8 cellular contexts compared by ENCODE assay signal in the genomic region with DNA sequence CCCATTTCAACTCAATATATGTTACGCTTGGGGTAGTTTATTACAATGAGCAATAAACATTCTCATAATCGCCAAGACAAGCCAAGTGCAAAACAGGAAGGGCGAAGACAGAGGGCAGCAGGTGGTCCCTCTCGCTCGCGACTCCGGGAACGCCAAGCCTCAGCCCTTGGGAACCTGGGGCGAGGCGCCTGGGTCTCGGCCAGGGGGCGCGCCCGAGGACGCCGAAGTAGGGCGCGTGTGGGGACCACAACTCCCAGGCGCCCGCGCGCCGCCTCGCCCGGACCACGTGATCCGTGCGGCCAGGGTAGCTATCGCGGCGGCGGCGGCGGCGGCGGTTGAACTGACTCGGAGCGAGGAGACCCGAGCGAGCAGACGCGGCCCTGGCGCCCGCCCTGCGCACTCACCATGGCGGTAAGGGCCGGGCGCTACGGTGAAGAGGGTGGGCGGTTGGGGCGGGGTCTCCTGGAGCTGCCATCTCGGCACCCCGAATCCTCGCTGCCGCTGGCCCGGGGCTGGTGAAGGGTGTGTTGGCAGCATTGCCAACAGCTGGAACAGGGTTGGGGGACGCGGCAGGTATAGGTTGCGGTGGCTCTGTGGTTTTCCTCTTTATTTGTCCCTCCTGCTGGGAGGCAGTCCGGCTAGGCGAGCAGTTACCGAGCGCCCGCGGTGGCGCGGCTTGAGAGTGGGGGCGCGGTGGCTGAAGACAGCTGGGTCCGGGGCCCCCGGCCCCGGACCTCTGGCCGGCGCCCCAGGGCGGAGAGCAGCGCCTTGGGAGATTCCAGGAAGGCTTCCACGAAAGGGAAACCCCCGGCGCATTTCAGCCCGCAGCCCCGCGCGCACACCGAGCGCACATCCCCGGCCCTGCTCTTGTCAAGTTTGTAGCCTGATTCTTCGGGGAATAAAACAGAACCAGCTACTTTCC. TPM values are rescaled to one million over a fixed set of nuclear protein-coding genes. Genes with fewer than 3 reads are reported as not detected.
DNase-seq lines count a peak whose midpoint lies in the region; ATAC-seq and TF ChIP-seq lines count a peak whose summit lies in the region.

A gene with protein sequence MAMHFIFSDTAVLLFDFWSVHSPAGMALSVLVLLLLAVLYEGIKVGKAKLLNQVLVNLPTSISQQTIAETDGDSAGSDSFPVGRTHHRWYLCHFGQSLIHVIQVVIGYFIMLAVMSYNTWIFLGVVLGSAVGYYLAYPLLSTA (plus strand): TSS at position 338 of the 922 bp plus-strand sequence. CDS start 68 bp downstream, at position 406.

- DNase-seq in GF-D8 (lab: John Stamatoyannopoulos, UW) (peak; percentile 74), HCEC 1CT (peak; percentile 79), MM.1S (peak; percentile 87), SK-N-SH (peak; percentile 95), head of caudate nucleus (peak; percentile 80 to 98 (median 95)), osteocyte (ENCODE audit: extremely low spot score, unreplicated experiment) (peak; percentile 94), testis (peak; percentile 95)
- DNase-seq in activated naive CD4-positive, alpha-beta T cell treated with anti-CD3 and anti-CD28 coated beads, Interleukin-2, amount 50 U/mL, for 72 hours (ENCODE audit: low spot score in 2 of 2), result peak; percentile 84 to 91

- H3K27ac Mint-ChIP-seq in activated naive CD4-positive, alpha-beta T cell treated with anti-CD3 and anti-CD28 coated beads, Interleukin-2, amount 50 U/mL, for 72 hours, result peak within 1 kb of the TSS in 1 of 2 donors; percentile 76
- H3K27ac Mint-ChIP-seq in osteocyte (ENCODE audit: unreplicated experiment), result no peak within 1 kb of the TSS

- H3K4me2 ChIP-seq in MM.1S (ENCODE audit: low read depth, low read length) (peak within 1 kb of the TSS; percentile 83), SK-N-SH (peak within 1 kb of the TSS; percentile 86)

- peaks cover 0 to 4% of the 10 kb centered on the region in 2 donors for H3K36me3 Mint-ChIP-seq in activated naive CD4-positive, alpha-beta T cell treated with anti-CD3 and anti-CD28 coated beads, Interleukin-2, amount 50 U/mL, for 72 hours
- no peaks in the 10 kb centered on the region for H3K36me3 Mint-ChIP-seq in osteocyte (ENCODE audit: unreplicated experiment)

- H3K36me3 ChIP-seq in MM.1S (replicated peaks; ENCODE audit: insufficient read depth, low read length) (no peaks in the 10 kb centered on the region), SK-N-SH (replicated peaks in 1 of 2; ENCODE audit: control insufficient read depth in 1 of 2, insufficient read depth in 2 of 2, low read length in 1 of 2) (no peaks in the 10 kb centered on the region), testis (ENCODE audit: low read depth, missing control alignments) (no peaks in the 10 kb centered on the region)

- H3K9me3 ChIP-seq in MM.1S (replicated peaks; ENCODE audit: insufficient read depth, low read length) (no peaks in the 10 kb centered on the region), SK-N-SH (no peaks in the 10 kb centered on the region), testis (no peaks in the 10 kb centered on the region)

- WGBS in SK-N-SH (ENCODE audit: low lambda C conversion rate), result 6% methylated on average over 32 of the region's 87 CpGs
- WGBS in testis, 2 donors, result 1% methylated on average over 26 to 87 of the region's 87 CpGs

- H3K9ac ChIP-seq in MM.1S (ENCODE audit: low read length) (peak within 1 kb of the TSS; percentile 61; the same call in 1 of the 2 replicates), SK-N-SH (peak within 1 kb of the TSS; percentile 64)

- intact Hi-C loops in head of caudate nucleus (cut with DNase I) (loop anchor here (2.0 to 10.0 kb wide), 2 partner anchors 70 to 254 kb away; partner anchors contain the start of genes ALAD, FKBP15 and SLC31A1), testis (cut with DNase I; ENCODE audit: low total_unique reads) (no loop called here)

- TF ChIP-seq CTCF in MM.1S (IDR thresholded peaks at IDR 0.05; ENCODE audit: low read length) (peak; percentile 48), SK-N-SH (IDR thresholded peaks at IDR 0.05) (peak; percentile 42), osteocyte (IDR thresholded peaks at IDR 0.05) (peak; percentile 50), testis (IDR thresholded peaks at IDR 0.05) (no peak)

- H3K27me3 Mint-ChIP-seq in osteocyte (ENCODE audit: unreplicated experiment), result peaks cover 13% of the 10 kb centered on the region

- H3K27ac ChIP-seq in MM.1S (ENCODE audit: low read length), result no peak within 1 kb of the TSS
- peak within 1 kb of the TSS in 1 of 2 experiments; percentile 58; a peak in 1 of 4 replicates for H3K27ac ChIP-seq in SK-N-SH (ENCODE audit: low read depth in 2 of 2, low read length in 1 of 2)
- peak within 1 kb of the TSS; percentile 93 to 94 for H3K27ac ChIP-seq in testis

- CTCF ChIA-PET in SK-N-SH (lab: Yijun Ruan, JAX), result interaction anchor here (0.6 to 3.3 kb wide), 7 partner anchors 10 to 306 kb away, joined by 3 to 16 read pairs (median 3); no protein-coding TSS in a partner anchor

- peaks cover 14% of the 10 kb centered on the region for H3K4me1 Mint-ChIP-seq in osteocyte (ENCODE audit: unreplicated experiment)

- peak within 1 kb of the TSS; percentile 85 for H3K4me3 ChIP-seq in MM.1S (ENCODE audit: low read length)
- peak within 1 kb of the TSS; percentile 76 to 84 for H3K4me3 ChIP-seq in SK-N-SH (ENCODE audit: low read depth in 2 of 2, low read length in 1 of 2)
- H3K4me3 ChIP-seq in testis, result peak within 1 kb of the TSS; percentile 95 to 99

- no peaks in the 10 kb centered on the region for H4K20me1 ChIP-seq in MM.1S (ENCODE audit: insufficient read depth, low read length)
- no peaks in the 10 kb centered on the region for H4K20me1 ChIP-seq in SK-N-SH (ENCODE audit: insufficient read depth)

- peak within 1 kb of the TSS; percentile 76 for H3K4me3 Mint-ChIP-seq in osteocyte (ENCODE audit: unreplicated experiment)

- H3K27me3 ChIP-seq in MM.1S (replicated peaks; ENCODE audit: insufficient read depth, low read length) (no peaks in the 10 kb centered on the region), SK-N-SH (ENCODE audit: insufficient read depth) (no peaks in the 10 kb centered on the region), testis (no peaks in the 10 kb centered on the region)

- ATAC-seq in activated naive CD4-positive, alpha-beta T cell treated with anti-CD3 and anti-CD28 coated beads, Interleukin-2, amount 50 U/mL, for 72 hours, result peak; percentile 96 to 97

- POLR2A ChIA-PET in SK-N-SH (lab: Yijun Ruan, JAX), result interaction anchor here (0.7 kb wide), 1 partner anchor 180 kb away, joined by 3 read pairs; no protein-coding TSS in a partner anchor

- TF ChIP-seq EP300 in SK-N-SH (IDR thresholded peaks at IDR 0.05; ENCODE audit: borderline replicate concordance in 1 of 2, low read depth in 1 of 2, low read length in 1 of 2), result peak in 1 of 2 experiments; percentile 17; a peak in 1 of 4 replicates

- TF ChIP-seq POLR2A in testis (IDR thresholded peaks at IDR 0.05), result no peak

- H3K9me2 ChIP-seq in MM.1S (replicated peaks; ENCODE audit: insufficient read depth, low read length), result no peaks in the 10 kb centered on the region
- H3K9me2 ChIP-seq in SK-N-SH, result no peaks in the 10 kb centered on the region

- peak within 1 kb of the TSS; percentile 81 for H2AFZ ChIP-seq in MM.1S (ENCODE audit: low read length)
- peak within 1 kb of the TSS; percentile 91 for H2AFZ ChIP-seq in SK-N-SH (ENCODE audit: low read depth)

- H3K79me2 ChIP-seq in MM.1S (ENCODE audit: low read length) (no peaks in the 10 kb centered on the region), SK-N-SH (ENCODE audit: insufficient read depth) (no peaks in the 10 kb centered on the region)

- H3K9me3 Mint-ChIP-seq in activated naive CD4-positive, alpha-beta T cell treated with anti-CD3 and anti-CD28 coated beads, Interleukin-2, amount 50 U/mL, for 72 hours, result no peaks in the 10 kb centered on the region
- H3K9me3 Mint-ChIP-seq in osteocyte (ENCODE audit: unreplicated experiment), result no peaks in the 10 kb centered on the region

- peak; percentile 10; the same call in 1 of the 2 replicates for TF ChIP-seq RAD21 in SK-N-SH (IDR thresholded peaks at IDR 0.05; ENCODE audit: low read length)

- H3K4me1 ChIP-seq in MM.1S (ENCODE audit: low read length), result no peaks in the 10 kb centered on the region
- peaks cover 0 to 7% of the 10 kb centered on the region in 2 experiments; a peak in 1 of 4 replicates for H3K4me1 ChIP-seq in SK-N-SH (ENCODE audit: control insufficient read depth in 1 of 2, insufficient read depth in 2 of 2, low read depth in 1 of 2, low read length in 1 of 2)
- H3K4me1 ChIP-seq in testis, result peaks cover 27% of the 10 kb centered on the region

- H3F3A ChIP-seq in MM.1S (ENCODE audit: insufficient read depth, low read length) (peaks cover 4% of the 10 kb centered on the region; the same call in 1 of the 2 replicates), SK-N-SH (replicated peaks; ENCODE audit: insufficient read depth) (no peaks in the 10 kb centered on the region)

TF ChIP-seq in SK-N-SH, 30 proteins besides CTCF, POLR2A, EP300 and RAD21 (continues in another document):
- TF ChIP-seq NRF1 (IDR thresholded peaks at IDR 0.05; ENCODE audit: low read depth, low read length) (peak; percentile 47; the same call in 1 of the 2 replicates), MXI1 (IDR thresholded peaks at IDR 0.05; ENCODE audit: low read depth, low read length) (0 out of 2 replicates have a peak, but pooled peaks have one; percentile 17), MAX (IDR thresholded peaks at IDR 0.05; ENCODE audit: low read depth) (no peak; the same call in 1 of the 2 replicates), FOSL2 (IDR thresholded peaks at IDR 0.05; ENCODE audit: borderline replicate concordance, low read depth) (no peak), MEF2A (IDR thresholded peaks at IDR 0.05; ENCODE audit: borderline replicate concordance, low read depth) (no peak)
- TF ChIP-seq, protein P1, sequence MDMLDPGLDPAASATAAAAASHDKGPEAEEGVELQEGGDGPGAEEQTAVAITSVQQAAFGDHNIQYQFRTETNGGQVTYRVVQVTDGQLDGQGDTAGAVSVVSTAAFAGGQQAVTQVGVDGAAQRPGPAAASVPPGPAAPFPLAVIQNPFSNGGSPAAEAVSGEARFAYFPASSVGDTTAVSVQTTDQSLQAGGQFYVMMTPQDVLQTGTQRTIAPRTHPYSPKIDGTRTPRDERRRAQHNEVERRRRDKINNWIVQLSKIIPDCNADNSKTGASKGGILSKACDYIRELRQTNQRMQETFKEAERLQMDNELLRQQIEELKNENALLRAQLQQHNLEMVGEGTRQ (IDR thresholded peaks at IDR 0.05; ENCODE audit: borderline replicate concordance, low read depth, low read length), result 0 out of 2 replicates have a peak, but pooled peaks have one; percentile 41

RNA-seq across cellular contexts. Expression of the gene that starts here (rescaled TPM):
- polyA plus RNA-seq in SK-N-SH (2012; rRNA removed) (6.4 and 8.5 TPM in 2 replicates), testis (ENCODE audit: insufficient read depth, low read depth, low replicate concordance) (38.8 TPM)
- 5.6 and 6.6 TPM in 2 replicates for polyA plus RNA-seq in SK-N-SH (2012; cell fraction: cytosol; rRNA removed)
- 3.4 and 4.2 TPM in 2 replicates for polyA plus RNA-seq in SK-N-SH (2012; cell fraction: nucleus; rRNA removed)
- 1 to 10 TPM; 2.1 to 3.8 TPM for total RNA-seq in activated naive CD4-positive, alpha-beta T cell treated with anti-CD3 and anti-CD28 coated beads, Interleukin-2, amount 50 U/mL, for 72 hours
- total RNA-seq in osteocyte (3.3 and 3.9 TPM in 2 replicates), testis (10 to 100 TPM; 40.3 to 42.4 TPM)

Comparison
In these comparisons a context has a peak if more than half of its experiments do, and no peak if none do; other contexts are left out.
1. CTCF ChIP-seq: peak in MM.1S (single experiment), SK-N-SH (single experiment) and osteocyte (single experiment); none in testis (0 of 3).
2. Peak in every context shown above with its lines, with median percentiles within 50 percentile points of each other: DNase-seq and H3K4me3 ChIP-seq.